In genomic region chr11:114059278-114059983, GRCh38 we compare ENCODE assay signal across 8 cellular contexts. TPM values are rescaled to one million over a fixed set of nuclear protein-coding genes. Genes with fewer than 3 reads are reported as not detected.
DNase-seq lines count a peak whose midpoint lies in the region; ATAC-seq and TF ChIP-seq lines count a peak whose summit lies in the region.

Gene ZBTB16, plus strand, starts transcription at chr11:114059711. Its CDS starts 3,590 bp downstream, at chr11:114063301.

- no peak for ATAC-seq in GM21423 (IDR thresholded peaks at IDR 0.05; ENCODE audit: unreplicated experiment)

- H3K4me1 Mint-ChIP-seq in endothelial cell (ENCODE audit: unreplicated experiment) (peaks cover 8% of the 10 kb centered on the region), mesothelial cell of epicardium (peaks cover 14% of the 10 kb centered on the region)

- peaks cover 14% of the 10 kb centered on the region for H3K27me3 Mint-ChIP-seq in endothelial cell (ENCODE audit: unreplicated experiment)
- H3K27me3 Mint-ChIP-seq in mesothelial cell of epicardium (ENCODE audit: low read depth): peaks cover 95% of the 10 kb centered on the region

- H3K9me3 Mint-ChIP-seq in endothelial cell (ENCODE audit: unreplicated experiment): no peaks in the 10 kb centered on the region
- H3K9me3 Mint-ChIP-seq in mesothelial cell of epicardium: no peaks in the 10 kb centered on the region

- TF ChIP-seq CTCF in endothelial cell (IDR thresholded peaks at IDR 0.05; ENCODE audit: unreplicated experiment) (no peak), mesothelial cell of epicardium (IDR thresholded peaks at IDR 0.05; ENCODE audit: unreplicated experiment) (no peak)

- H3K36me3 Mint-ChIP-seq in endothelial cell (ENCODE audit: low read depth, unreplicated experiment) (no peaks in the 10 kb centered on the region), mesothelial cell of epicardium (no peaks in the 10 kb centered on the region)

- H3K27ac Mint-ChIP-seq in endothelial cell (ENCODE audit: unreplicated experiment) (no peak within 1 kb of the TSS), mesothelial cell of epicardium (no peak within 1 kb of the TSS)

- DNase-seq in DMS53 (lab: John Stamatoyannopoulos, UW) (peak; percentile 88), NCI-H2227 treated with DMSO at 0.1 percent for 48 hours (lab: John Stamatoyannopoulos, UW) (peak; percentile 76), activated T-cell treated with anti-CD3 and anti-CD28 coated beads for 48 hours (ENCODE audit: low read depth) (peak; percentile 35), endothelial cell (ENCODE audit: low spot score) (peak; percentile 46), mesothelial cell of epicardium (ENCODE audit: low spot score in 2 of 2, unreplicated experiment in 2 of 2) (no peak), NK-92 (lab: John Stamatoyannopoulos, UW; ENCODE audit: unreplicated experiment) (no peak)
- peak; percentile 41 to 75 (median 52) for DNase-seq in stimulated activated naive CD4-positive, alpha-beta T cell (lab: John Stamatoyannopoulos, UW)

- peak within 1 kb of the TSS; percentile 88 for H3K4me3 Mint-ChIP-seq in endothelial cell (ENCODE audit: unreplicated experiment)
- H3K4me3 Mint-ChIP-seq in mesothelial cell of epicardium: peak within 1 kb of the TSS; percentile 67

RNA-seq across cellular contexts. Expression of gene ZBTB16, which starts in this region (rescaled TPM):
- total RNA-seq in endothelial cell (ENCODE audit: unreplicated experiment) (0.54 TPM), mesothelial cell of epicardium (not detected in 3 replicates)

Comparison
In these comparisons a context has a peak if more than half of its experiments do, and no peak if none do; other contexts are left out.
1. Peak in DNase-seq in endothelial cell; RNA of the gene not detected or under 1 TPM.
2. DNase-seq: peak in DMS53 (single experiment), NCI-H2227 treated with DMSO at 0.1 percent for 48 hours (single experiment), activated T-cell treated with anti-CD3 and anti-CD28 coated beads for 48 hours (single experiment) and stimulated activated naive CD4-positive, alpha-beta T cell (6 of 6); none in mesothelial cell of epicardium (0 of 2) and NK-92 (single experiment).